Comparison of ENCODE assay signal across 13 cellular contexts in the genomic region with DNA sequence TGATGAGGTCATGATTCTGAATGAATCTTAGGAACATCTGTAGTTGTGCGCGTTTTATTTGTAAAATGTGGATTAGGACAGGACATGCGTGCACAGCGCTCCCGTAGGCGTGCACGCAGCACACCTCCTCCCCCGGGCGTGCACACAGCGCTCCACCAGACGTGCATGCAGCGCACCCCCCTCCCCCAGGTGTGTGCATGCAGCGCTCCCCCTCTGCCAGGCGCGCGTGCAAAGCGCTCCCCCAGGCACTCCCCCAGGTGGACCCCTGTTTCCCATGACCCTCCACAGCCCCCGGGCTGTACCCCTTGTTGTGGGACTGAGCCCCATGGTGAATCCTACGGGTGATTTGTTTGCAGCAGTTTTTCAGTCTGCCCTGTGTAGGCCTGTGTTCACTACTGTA.
DNase-seq lines count a peak whose midpoint lies in the region; ATAC-seq and TF ChIP-seq lines count a peak whose summit lies in the region.
"Had no signal": no experiment of that assay in that cellular context is flagged by ENCODE, and none has a peak within 500 bp of the region (broad histone marks: within the 10 kb centered on the region; RNA-seq: fewer than 3 reads in every experiment).

No MANE protein-coding gene starts in this region.

- peaks cover 4% of the 10 kb centered on the region for H3K4me1 Mint-ChIP-seq in glutamatergic neuron (ENCODE audit: low read depth, unreplicated experiment)
- H3K4me1 Mint-ChIP-seq in stimulated activated naive CD8-positive, alpha-beta T cell treated with anti-CD3 and anti-CD28 coated beads, Interleukin-15, amount 100 ng/mL, for 72 hours: peaks cover 67% of the 10 kb centered on the region

- H3K27me3 Mint-ChIP-seq in glutamatergic neuron (ENCODE audit: unreplicated experiment): no peaks in the 10 kb centered on the region
- H3K27me3 Mint-ChIP-seq in stimulated activated naive CD8-positive, alpha-beta T cell treated with anti-CD3 and anti-CD28 coated beads, Interleukin-15, amount 100 ng/mL, for 72 hours: no peaks in the 10 kb centered on the region
- H3K27me3 Mint-ChIP-seq: IgD-negative memory B cell had no signal

- H3K27me3 ChIP-seq in H7 (ENCODE audit: control insufficient read depth, insufficient read depth, low read length): no peaks in the 10 kb centered on the region

- H3K27ac Mint-ChIP-seq in glutamatergic neuron (ENCODE audit: unreplicated experiment): peak overlapping the region; percentile 12
- H3K27ac Mint-ChIP-seq in stimulated activated naive CD8-positive, alpha-beta T cell treated with anti-CD3 and anti-CD28 coated beads, Interleukin-15, amount 100 ng/mL, for 72 hours: peak overlapping the region in 1 of 2 donors; percentile 12

- ATAC-seq in stimulated activated naive CD8-positive, alpha-beta T cell treated with anti-CD3 and anti-CD28 coated beads, Interleukin-15, amount 100 ng/mL, for 72 hours: peak; percentile 46
- no peak for ATAC-seq in omental fat pad (ENCODE audit: low FRiP score)
- ATAC-seq: A549 had no signal

- H3K36me3 Mint-ChIP-seq in glutamatergic neuron (ENCODE audit: unreplicated experiment): peaks cover 6% of the 10 kb centered on the region

- no peak overlapping the region for H3K4me3 Mint-ChIP-seq in glutamatergic neuron (ENCODE audit: unreplicated experiment)
- no peak overlapping the region for H3K4me3 Mint-ChIP-seq in stimulated activated naive CD8-positive, alpha-beta T cell treated with anti-CD3 and anti-CD28 coated beads, Interleukin-15, amount 100 ng/mL, for 72 hours
- H3K4me3 Mint-ChIP-seq: IgD-negative memory B cell had no signal

- no peak overlapping the region for H3K4me3 ChIP-seq in H7 (ENCODE audit: insufficient read depth, low read depth, low read length)
- H3K4me3 ChIP-seq: A549 had no signal

- TF ChIP-seq CTCF in glutamatergic neuron (IDR thresholded peaks at IDR 0.05; ENCODE audit: partially characterized antibody, unreplicated experiment): no peak
- no peak for TF ChIP-seq CTCF in omental fat pad (IDR thresholded peaks at IDR 0.05)

- peaks cover 16% of the 10 kb centered on the region for H3K36me3 ChIP-seq in H7 (replicated peaks; ENCODE audit: control insufficient read depth, insufficient read depth, low read length)

- peak; percentile 49 for DNase-seq in activated CD8-positive, alpha-beta memory T cell treated with anti-CD3 and anti-CD28 coated beads for 24 hours
- DNase-seq in activated CD8-positive, alpha-beta memory T cell treated with anti-CD3 and anti-CD28 coated beads, Interleukin-2, amount 50 U/mL, for 4 hours: no peak
- DNase-seq in H7 (peak; percentile 40), glutamatergic neuron (no peak), omental fat pad (ENCODE audit: low spot score) (no peak), dermis blood vessel endothelial cell (no peak), NOMO-1 treated with dmso at 0.1 percent for 144 hours (lab: John Stamatoyannopoulos, UW; ENCODE audit: unreplicated experiment) (no peak)
- DNase-seq in stimulated activated naive CD8-positive, alpha-beta T cell treated with anti-CD3 and anti-CD28 coated beads, Interleukin-15, amount 100 ng/mL, for 72 hours: no peak
- DNase-seq: Calu3, NCI-H187 treated with DMSO at 0.1 percent for 48 hours, NCI-H446 had no signal

- peaks cover 1% of the 10 kb centered on the region for H3K9me3 Mint-ChIP-seq in glutamatergic neuron (ENCODE audit: unreplicated experiment)
- H3K9me3 Mint-ChIP-seq in stimulated activated naive CD8-positive, alpha-beta T cell treated with anti-CD3 and anti-CD28 coated beads, Interleukin-15, amount 100 ng/mL, for 72 hours: peaks cover 0 to 6% of the 10 kb centered on the region in 2 donors

Comparison
In these comparisons a context has a peak if more than half of its experiments do, and no peak if none do; other contexts are left out.
1. DNase-seq: peak in activated CD8-positive, alpha-beta memory T cell treated with anti-CD3 and anti-CD28 coated beads for 24 hours (single experiment) and H7 (single experiment); none in activated CD8-positive, alpha-beta memory T cell treated with anti-CD3 and anti-CD28 coated beads, Interleukin-2, amount 50 U/mL, for 4 hours (single experiment), glutamatergic neuron (single experiment), stimulated activated naive CD8-positive, alpha-beta T cell treated with anti-CD3 and anti-CD28 coated beads, Interleukin-15, amount 100 ng/mL, for 72 hours (0 of 2), omental fat pad (single experiment), dermis blood vessel endothelial cell (single experiment) and NOMO-1 treated with dmso at 0.1 percent for 144 hours (single experiment).